10 cellular contexts compared by ENCODE assay signal in genomic region chr4:146458594-146458993, GRCh38.
DNase-seq lines count a peak whose midpoint lies in the region; ATAC-seq and TF ChIP-seq lines count a peak whose summit lies in the region.
"Had no signal": no experiment of that assay in that cellular context is flagged by ENCODE, and none has a peak within 500 bp of the region (broad histone marks: within the 10 kb centered on the region; RNA-seq: fewer than 3 reads in every experiment).

No MANE protein-coding gene starts in this region.

- no peak overlapping the region for H3K4me3 ChIP-seq in colonic mucosa

- H3K36me3 ChIP-seq in colonic mucosa = no peaks in the 10 kb centered on the region

- ATAC-seq in GM19455 (IDR thresholded peaks at IDR 0.05; ENCODE audit: unreplicated experiment) (peak; percentile 80), HG03097 (IDR thresholded peaks at IDR 0.05; ENCODE audit: low FRiP score, unreplicated experiment) (peak; percentile 85)
- ATAC-seq in activated T-helper 17 cell treated with anti-CD3 and anti-CD28 coated beads, Interleukin-2, amount 50 U/mL, for 72 hours (replicated peaks) = peak; percentile 96

- H3K27me3 Mint-ChIP-seq in activated T-helper 17 cell treated with anti-CD3 and anti-CD28 coated beads, Interleukin-2, amount 50 U/mL, for 72 hours = no peaks in the 10 kb centered on the region

- H3K27me3 ChIP-seq in colonic mucosa = no peaks in the 10 kb centered on the region

- intact Hi-C loops in colonic mucosa (cut with DNase I) = no loop called here

- no peak for TF ChIP-seq CTCF in GM13976 (IDR thresholded peaks at IDR 0.05; ENCODE audit: borderline replicate concordance, control extremely low read depth, extremely low read depth, insufficient read depth, missing control alignments)
- no peak for TF ChIP-seq CTCF in colonic mucosa (IDR thresholded peaks at IDR 0.05)

- peaks cover 6% of the 10 kb centered on the region for H3K9me3 Mint-ChIP-seq in activated T-helper 17 cell treated with anti-CD3 and anti-CD28 coated beads, Interleukin-2, amount 50 U/mL, for 72 hours

- peak overlapping the region; percentile 88 for H3K27ac Mint-ChIP-seq in activated T-helper 17 cell treated with anti-CD3 and anti-CD28 coated beads, Interleukin-2, amount 50 U/mL, for 72 hours

- peaks cover 13% of the 10 kb centered on the region for H3K4me1 Mint-ChIP-seq in activated T-helper 17 cell treated with anti-CD3 and anti-CD28 coated beads, Interleukin-2, amount 50 U/mL, for 72 hours

- no peak overlapping the region for H3K9ac ChIP-seq in colonic mucosa (ENCODE audit: low read depth in 2 of 2, low read length in 2 of 2)

- in situ Hi-C loops in GM13976 (cut with MboI; ENCODE audit: low sequenced_read_pairs, unreplicated experiment) = no loop called here

- no peak overlapping the region for H3K27ac ChIP-seq in colonic mucosa

- H3K36me3 Mint-ChIP-seq in activated T-helper 17 cell treated with anti-CD3 and anti-CD28 coated beads, Interleukin-2, amount 50 U/mL, for 72 hours (ENCODE audit: low read depth) = peaks cover 7% of the 10 kb centered on the region

- H3K9me3 ChIP-seq in colonic mucosa = no peaks in the 10 kb centered on the region

- DNase-seq in GM13976 (ENCODE audit: low spot score) (peak; percentile 6), erythroblast (lab: John Stamatoyannopoulos, UW) (no peak), LoVo (ENCODE audit: low spot score) (no peak), colonic mucosa (no peak), NCI-H1694 treated with DMSO at 0.1 percent for 48 hours (lab: John Stamatoyannopoulos, UW) (no peak)
- DNase-seq: DND-41; stimulated activated CD4-positive, alpha-beta T cell treated with anti-CD3 and anti-CD28 coated beads, Interleukin-15, amount 100 ng/mL, for 24 hours had no signal

- TF ChIP-seq POLR2A in erythroblast (IDR thresholded peaks at IDR 0.05; ENCODE audit: low read length) = no peak

- H3K4me3 Mint-ChIP-seq in activated T-helper 17 cell treated with anti-CD3 and anti-CD28 coated beads, Interleukin-2, amount 50 U/mL, for 72 hours = peak overlapping the region; percentile 69

- no peaks in the 10 kb centered on the region for H3K4me1 ChIP-seq in colonic mucosa
